Comparison of ENCODE assay signal across 22 cellular contexts in genomic region chr7:32858648-32859047, GRCh38.
"Had no signal": no experiment of that assay in that cellular context is flagged by ENCODE, and none has a peak within 500 bp of the region (broad histone marks: within the 10 kb centered on the region; RNA-seq: fewer than 3 reads in every experiment).

No MANE protein-coding gene starts in this region.

- ATAC-seq: HepG2 had no signal

- DNase-seq: IMR-90, Karpas-422, KG1, MG63, NCI-H1092, NCI-H1105 treated with DMSO at 0.1 percent for 48 hours, NCI-H1417 treated with DMSO at 0.1 percent for 48 hours, NCI-H146, NCI-H1694 treated with DMSO at 0.1 percent for 48 hours, NCI-H1930, NCI-H2081, NCI-H2107, NCI-H2227 treated with DMSO at 0.1 percent for 48 hours, NCI-H446, NCI-H510A, NCI-H524 treated with DMSO at 0.1 percent for 48 hours, NCI-H69, NCI-H774, Right ventricle myocardium superior, RPMI8226, SIG-M5 had no signal
